Comparison of ENCODE assay signal across 8 cellular contexts in genomic region chr19:11088508-11089253, GRCh38. TPM values are rescaled to one million over a fixed set of nuclear protein-coding genes. Genes with fewer than 3 reads are reported as not detected.
DNase-seq lines count a peak whose midpoint lies in the region; ATAC-seq and FAIRE-seq lines count a peak whose summit lies in the region.

No MANE protein-coding gene starts in this region.

- no peaks in the 10 kb centered on the region for H3K9me3 Mint-ChIP-seq in activated CD4-positive, alpha-beta T cell treated with anti-CD3 and anti-CD28 coated beads, Interleukin-2, amount 10 ng/mL, durations not matched to agents 24 days and 14 days

- H3K4me3 Mint-ChIP-seq in activated CD4-positive, alpha-beta T cell treated with anti-CD3 and anti-CD28 coated beads, Interleukin-2, amount 10 ng/mL, durations not matched to agents 24 days and 14 days: peak overlapping the region; percentile 97

- peak overlapping the region; percentile 71 to 98 for H3K27ac ChIP-seq in small intestine (ENCODE audit: low read depth in 1 of 2, low read length in 1 of 2)

- peak overlapping the region; percentile 96 for H3K9ac ChIP-seq in adipocyte (ENCODE audit: low read length)

- H3K27ac Mint-ChIP-seq in activated CD4-positive, alpha-beta T cell treated with anti-CD3 and anti-CD28 coated beads, Interleukin-2, amount 10 ng/mL, durations not matched to agents 24 days and 14 days: peak overlapping the region; percentile 100

- intact Hi-C loops in activated CD4-positive, alpha-beta T cell treated with anti-CD3 and anti-CD28 coated beads, Interleukin-2, amount 10 ng/mL, durations not matched to agents 24 days and 14 days (cut with micrococcal nuclease): loop anchor here (1.0 to 5.0 kb wide), 2 partner anchors 51 to 347 kb away; partner anchors contain the start of genes ODAD3 and PRKCSH

- H3K27me3 Mint-ChIP-seq in activated CD4-positive, alpha-beta T cell treated with anti-CD3 and anti-CD28 coated beads, Interleukin-2, amount 10 ng/mL, durations not matched to agents 24 days and 14 days: no peaks in the 10 kb centered on the region

- peak overlapping the region; percentile 91 for H3K4me3 ChIP-seq in adipocyte (ENCODE audit: low read length)
- peak overlapping the region in 1 of 2 donors; percentile 83 for H3K4me3 ChIP-seq in small intestine (ENCODE audit: low read depth in 1 of 2, low read length in 2 of 2)

- peaks cover 30% of the 10 kb centered on the region for H3K36me3 Mint-ChIP-seq in activated CD4-positive, alpha-beta T cell treated with anti-CD3 and anti-CD28 coated beads, Interleukin-2, amount 10 ng/mL, durations not matched to agents 24 days and 14 days (ENCODE audit: low read depth)

- in situ Hi-C loops in ACHN (cut with HindIII; ENCODE audit: low pct_ligation_motif_present, low pct_unique_long_range_greater_than_20kb, low sequenced_read_pairs): no loop called here

- H3K4me1 Mint-ChIP-seq in activated CD4-positive, alpha-beta T cell treated with anti-CD3 and anti-CD28 coated beads, Interleukin-2, amount 10 ng/mL, durations not matched to agents 24 days and 14 days: peaks cover 24% of the 10 kb centered on the region

- H3K27me3 ChIP-seq in adipocyte (replicated peaks; ENCODE audit: control insufficient read depth, insufficient read depth, low read length): no peaks in the 10 kb centered on the region
- H3K27me3 ChIP-seq in small intestine (ENCODE audit: control insufficient read depth in 2 of 2, insufficient read depth in 2 of 2, low read length in 2 of 2): no peaks in the 10 kb centered on the region

- peaks cover 13% of the 10 kb centered on the region for H3K36me3 ChIP-seq in adipocyte (ENCODE audit: control insufficient read depth, insufficient read depth, low read length, severe bottlenecking)
- H3K36me3 ChIP-seq in small intestine (ENCODE audit: control insufficient read depth in 2 of 2, insufficient read depth in 2 of 2, low read length in 2 of 2): no peaks in the 10 kb centered on the region

- ATAC-seq in GM18868 (IDR thresholded peaks at IDR 0.05; ENCODE audit: unreplicated experiment) (no peak), HG03378 (IDR thresholded peaks at IDR 0.05; ENCODE audit: unreplicated experiment) (no peak)

- WGBS in small intestine, 3 donors: 5 to 18% (median 14%) methylated on average over 11 of the region's 11 CpGs

- DNase-seq in activated CD4-positive, alpha-beta T cell treated with anti-CD3 and anti-CD28 coated beads, Interleukin-2, amount 10 ng/mL, durations not matched to agents 24 days and 14 days: peak; percentile 70
- no peak for DNase-seq in activated CD4-positive, alpha-beta T cell treated with anti-CD3 and anti-CD28 coated beads for 4 hours
- peak; percentile 48 for DNase-seq in adipocyte (ENCODE audit: low read depth)
- peak in 31 of 51 donors; percentile 3 to 71 (median 43) for DNase-seq in hypothalamus (lab: John Stamatoyannopoulos, UW)
- DNase-seq in small intestine: peak; percentile 48
- DNase-seq in ACHN: no peak

- H3K9me3 ChIP-seq in adipocyte (ENCODE audit: control insufficient read depth, low read length) (no peaks in the 10 kb centered on the region), small intestine (ENCODE audit: control insufficient read depth, low read depth) (no peaks in the 10 kb centered on the region)

- FAIRE-seq in small intestine (lab: Jason Lieb, UNC): no peak

- peaks cover 54% of the 10 kb centered on the region for H3K4me1 ChIP-seq in adipocyte (ENCODE audit: control insufficient read depth, insufficient read depth, low read length)
- H3K4me1 ChIP-seq in small intestine (ENCODE audit: control insufficient read depth in 2 of 2, insufficient read depth in 1 of 2, low read depth in 1 of 2, low read length in 1 of 2): peaks cover under 1 to 5% of the 10 kb centered on the region in 2 donors

RNA-seq across cellular contexts. Expression of gene LDLR, which starts 0.6 kb away (rescaled TPM):
- 121 and 129 TPM in 2 replicates for total RNA-seq in activated CD4-positive, alpha-beta T cell treated with anti-CD3 and anti-CD28 coated beads, Interleukin-2, amount 10 ng/mL, durations not matched to agents 24 days and 14 days
- 10 to 100 TPM in 2 of 3 donors, 1 to 10 TPM in 1; 6.0 to 38.2 (median 24.0) TPM for polyA plus RNA-seq in small intestine

Comparison
In these comparisons a context has a peak if more than half of its experiments do, and no peak if none do; other contexts are left out.
1. DNase-seq: peak in activated CD4-positive, alpha-beta T cell treated with anti-CD3 and anti-CD28 coated beads, Interleukin-2, amount 10 ng/mL, durations not matched to agents 24 days and 14 days (single experiment), adipocyte (single experiment), hypothalamus (31 of 51) and small intestine (single experiment); none in activated CD4-positive, alpha-beta T cell treated with anti-CD3 and anti-CD28 coated beads for 4 hours (0 of 2) and ACHN (single experiment).